In the genomic region with DNA sequence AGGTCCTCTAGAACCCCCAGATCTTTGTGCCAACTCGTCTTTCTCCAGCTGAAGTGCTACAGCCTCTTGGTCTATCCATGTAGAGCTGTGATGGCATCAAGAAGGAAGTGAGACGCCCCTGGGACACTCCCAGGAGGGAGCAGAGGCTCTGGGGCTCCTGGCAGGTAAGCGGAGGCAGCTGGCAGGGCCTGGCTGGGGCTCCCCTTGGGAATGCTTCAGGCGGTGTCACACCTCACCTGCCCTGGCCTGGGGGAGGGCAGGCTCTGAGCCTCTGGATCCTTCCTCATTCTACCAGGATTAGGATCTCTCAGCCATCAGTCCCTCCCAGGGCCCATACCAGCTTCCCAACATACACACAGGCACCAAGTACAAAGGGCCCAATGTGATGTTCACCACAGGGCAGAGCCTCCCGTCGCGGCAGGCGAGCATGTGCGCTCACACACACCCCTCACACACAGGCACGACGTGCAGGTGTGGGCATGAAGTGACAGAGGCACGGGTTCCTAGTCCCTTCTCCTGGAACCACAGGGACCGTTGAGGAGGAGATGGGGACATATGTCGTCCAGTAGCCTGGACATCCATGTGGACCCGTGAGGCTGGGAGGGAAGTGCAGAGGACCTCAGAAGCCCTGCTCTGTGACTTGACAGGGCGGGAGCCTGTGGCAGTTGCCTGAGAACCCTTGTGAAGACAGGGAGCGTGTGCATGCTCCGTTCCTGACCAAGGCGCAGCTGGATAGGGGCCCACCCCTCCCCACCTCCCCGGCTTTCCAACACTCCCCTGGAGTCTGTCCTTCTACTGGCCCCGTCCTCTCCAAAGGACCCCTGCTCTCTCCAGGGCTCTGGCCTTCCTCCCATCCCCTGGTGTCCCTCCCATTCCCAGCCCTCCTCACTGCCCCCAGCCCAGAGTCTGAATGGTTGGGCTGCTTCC, we compare ENCODE assay signal across 16 cellular contexts. TPM values are rescaled to one million over a fixed set of nuclear protein-coding genes. Genes with fewer than 3 reads are reported as not detected.
DNase-seq lines count a peak whose midpoint lies in the region; ATAC-seq and TF ChIP-seq lines count a peak whose summit lies in the region.
"Had no signal": no experiment of that assay in that cellular context is flagged by ENCODE, and none has a peak within 500 bp of the region (broad histone marks: within the 10 kb centered on the region; RNA-seq: fewer than 3 reads in every experiment).

No MANE protein-coding gene starts in this region.

- H3K27me3 Mint-ChIP-seq in chondrocyte (ENCODE audit: low read depth): no peaks in the 10 kb centered on the region
- peaks cover 26% of the 10 kb centered on the region for H3K27me3 Mint-ChIP-seq in nephron (ENCODE audit: low read depth)
- H3K27me3 Mint-ChIP-seq in GM23338 (ENCODE audit: insufficient read depth, low read depth, poor library complexity): peaks cover 10% of the 10 kb centered on the region

- TF ChIP-seq CTCF in HEK293 (tag by site-specific recombination; IDR thresholded peaks at IDR 0.05): no peak
- TF ChIP-seq CTCF in chondrocyte (IDR thresholded peaks at IDR 0.05): no peak
- TF ChIP-seq CTCF in nephron (IDR thresholded peaks at IDR 0.05; ENCODE audit: unreplicated experiment in 3 of 3): no peak
- TF ChIP-seq CTCF in spleen (IDR thresholded peaks at IDR 0.05 in 8 of 11, conservative IDR thresholded peaks at IDR 0.05 in 3 of 11): no peak
- TF ChIP-seq CTCF in GM23338 (conservative IDR thresholded peaks at IDR 0.05; ENCODE audit: low read depth in 2 of 2): no peak

- H3K36me3 ChIP-seq in HEK293 (ENCODE audit: control insufficient read depth in 2 of 2, insufficient read depth in 1 of 2, low read length in 2 of 2): no peaks in the 10 kb centered on the region
- H3K36me3 ChIP-seq in spleen: no peaks in the 10 kb centered on the region
- H3K36me3 ChIP-seq in GM23338 (ENCODE audit: insufficient read depth): no peaks in the 10 kb centered on the region
- H3K36me3 ChIP-seq: BLaER1 had no signal

- peaks cover 2% of the 10 kb centered on the region; the same call in 1 of the 2 replicates for H3K4me1 ChIP-seq in HEK293 (ENCODE audit: control insufficient read depth, insufficient read depth, low read length)
- peaks cover 0 to 15% (median 6%) of the 10 kb centered on the region in 6 donors for H3K4me1 ChIP-seq in spleen
- no peaks in the 10 kb centered on the region for H3K4me1 ChIP-seq in GM23338 (ENCODE audit: insufficient read depth)
- H3K4me1 ChIP-seq: Caco-2 had no signal

- CTCF ChIA-PET in HEK293 (lab: Yijun Ruan, JAX): interaction anchor here (1.4 to 5.6 kb wide), 3 partner anchors 12 to 33 kb away, joined by 7 to 75 read pairs (median 35); partner anchors contain the start of gene LMO1

- H3K4me3 ChIP-seq in HEK293 (ENCODE audit: low read depth, low read length) (no peak overlapping the region), spleen (no peak overlapping the region), GM23338 (no peak overlapping the region)
- H3K4me3 ChIP-seq: BLaER1 had no signal

- no peaks in the 10 kb centered on the region for H3F3A ChIP-seq in GM23338 (replicated peaks; ENCODE audit: low read depth)

- no peaks in the 10 kb centered on the region for H4K20me1 ChIP-seq in GM23338 (replicated peaks; ENCODE audit: insufficient read depth)
- H4K20me1 ChIP-seq: BLaER1 had no signal

- intact Hi-C loops in spleen (cut with DNase I; ENCODE audit: low total_unique reads): no loop called here

- no peaks in the 10 kb centered on the region for H3K27me3 ChIP-seq in spleen (replicated peaks in 1 of 7)
- H3K27me3 ChIP-seq in GM23338 (ENCODE audit: insufficient read depth): no peaks in the 10 kb centered on the region
- H3K27me3 ChIP-seq: BLaER1 had no signal

- WGBS in spleen, 5 donors: 80 to 91% (median 89%) methylated on average over 16 to 21 of the region's 21 CpGs

- no peak overlapping the region for H3K4me2 ChIP-seq in GM23338
- H3K4me2 ChIP-seq: BLaER1 had no signal

- ATAC-seq in GM23338 (no peak), GM21526 (IDR thresholded peaks at IDR 0.05; ENCODE audit: low FRiP score, unreplicated experiment) (no peak), HG02973 (IDR thresholded peaks at IDR 0.05; ENCODE audit: unreplicated experiment) (no peak)
- ATAC-seq: HCT116, HepG2 had no signal

- no peak overlapping the region for H3K27ac ChIP-seq in HEK293 (ENCODE audit: extremely low read depth, low read depth, low read length)
- no peak overlapping the region for H3K27ac ChIP-seq in spleen
- H3K27ac ChIP-seq in GM23338 (ENCODE audit: low read depth): no peak overlapping the region
- H3K27ac ChIP-seq: BLaER1 had no signal

- H3K4me1 Mint-ChIP-seq in chondrocyte (ENCODE audit: low read depth) (peaks cover 12% of the 10 kb centered on the region), nephron (peaks cover 40% of the 10 kb centered on the region), GM23338 (peaks cover 16% of the 10 kb centered on the region)

- H3K9me3 ChIP-seq in HEK293 (ENCODE audit: control insufficient read depth, insufficient read depth, low read depth, low read length) (no peaks in the 10 kb centered on the region), spleen (no peaks in the 10 kb centered on the region)
- H3K9me3 ChIP-seq: BLaER1, Caco-2 had no signal

- H3K79me2 ChIP-seq in GM23338 (replicated peaks; ENCODE audit: insufficient read depth): no peaks in the 10 kb centered on the region

- H3K4me3 Mint-ChIP-seq in chondrocyte (ENCODE audit: unreplicated experiment): no peak overlapping the region
- no peak overlapping the region for H3K4me3 Mint-ChIP-seq in nephron
- H3K4me3 Mint-ChIP-seq in GM23338: no peak overlapping the region; the same call in 2 of the 3 replicates
- H3K4me3 Mint-ChIP-seq: CD8-positive, alpha-beta memory T cell had no signal

- H3K36me3 Mint-ChIP-seq in chondrocyte (ENCODE audit: low read depth) (no peaks in the 10 kb centered on the region), nephron (ENCODE audit: low read depth) (no peaks in the 10 kb centered on the region), GM23338 (ENCODE audit: low read depth) (no peaks in the 10 kb centered on the region)
- H3K36me3 Mint-ChIP-seq: CD8-positive, alpha-beta memory T cell had no signal

- TF ChIP-seq POLR2A in spleen (IDR thresholded peaks at IDR 0.05): no peak

- H3K9me2 ChIP-seq in GM23338 (ENCODE audit: insufficient read depth): no peaks in the 10 kb centered on the region

- H3K27ac Mint-ChIP-seq in chondrocyte (ENCODE audit: unreplicated experiment): no peak overlapping the region
- H3K27ac Mint-ChIP-seq in nephron: peak overlapping the region in 2 of 3 experiments; percentile 23 to 76
- no peak overlapping the region for H3K27ac Mint-ChIP-seq in GM23338
- H3K27ac Mint-ChIP-seq: CD8-positive, alpha-beta memory T cell had no signal

- peak; percentile 73 for DNase-seq in chondrocyte (ENCODE audit: low spot score)
- DNase-seq in spleen: peak; percentile 71
- DNase-seq in GM23338 (ENCODE audit: low spot score): no peak
- DNase-seq: 8988T; AML-193; Caco-2; CD8-positive, alpha-beta memory T cell; DND-41; GDM1 had no signal

- POLR2A ChIA-PET in HEK293 (lab: Yijun Ruan, JAX): no interaction called here

- no peak overlapping the region for H2AFZ ChIP-seq in GM23338

- H3K9me3 Mint-ChIP-seq in chondrocyte (ENCODE audit: low read depth): no peaks in the 10 kb centered on the region
- no peaks in the 10 kb centered on the region for H3K9me3 Mint-ChIP-seq in nephron
- H3K9me3 Mint-ChIP-seq in GM23338: no peaks in the 10 kb centered on the region
- H3K9me3 Mint-ChIP-seq: CD8-positive, alpha-beta memory T cell had no signal

TF ChIP-seq in HEK293, 187 proteins besides CTCF, POLR2A, EP300 and RAD21 (continues in another document):
- TF ChIP-seq ZNF23 (tag by site-specific recombination; IDR thresholded peaks at IDR 0.05; ENCODE audit: borderline replicate concordance) (no peak), ZNF248 (tag by site-specific recombination; IDR thresholded peaks at IDR 0.05) (no peak)

TF ChIP-seq in GM23338, 12 proteins besides CTCF, POLR2A, EP300 and RAD21 (continues in another document):
- TF ChIP-seq ETS1 (IDR thresholded peaks at IDR 0.05): no peak
- no peak for TF ChIP-seq EZH2phosphoT487 (IDR thresholded peaks at IDR 0.05; ENCODE audit: unreplicated experiment)
- TF ChIP-seq, protein P1, sequence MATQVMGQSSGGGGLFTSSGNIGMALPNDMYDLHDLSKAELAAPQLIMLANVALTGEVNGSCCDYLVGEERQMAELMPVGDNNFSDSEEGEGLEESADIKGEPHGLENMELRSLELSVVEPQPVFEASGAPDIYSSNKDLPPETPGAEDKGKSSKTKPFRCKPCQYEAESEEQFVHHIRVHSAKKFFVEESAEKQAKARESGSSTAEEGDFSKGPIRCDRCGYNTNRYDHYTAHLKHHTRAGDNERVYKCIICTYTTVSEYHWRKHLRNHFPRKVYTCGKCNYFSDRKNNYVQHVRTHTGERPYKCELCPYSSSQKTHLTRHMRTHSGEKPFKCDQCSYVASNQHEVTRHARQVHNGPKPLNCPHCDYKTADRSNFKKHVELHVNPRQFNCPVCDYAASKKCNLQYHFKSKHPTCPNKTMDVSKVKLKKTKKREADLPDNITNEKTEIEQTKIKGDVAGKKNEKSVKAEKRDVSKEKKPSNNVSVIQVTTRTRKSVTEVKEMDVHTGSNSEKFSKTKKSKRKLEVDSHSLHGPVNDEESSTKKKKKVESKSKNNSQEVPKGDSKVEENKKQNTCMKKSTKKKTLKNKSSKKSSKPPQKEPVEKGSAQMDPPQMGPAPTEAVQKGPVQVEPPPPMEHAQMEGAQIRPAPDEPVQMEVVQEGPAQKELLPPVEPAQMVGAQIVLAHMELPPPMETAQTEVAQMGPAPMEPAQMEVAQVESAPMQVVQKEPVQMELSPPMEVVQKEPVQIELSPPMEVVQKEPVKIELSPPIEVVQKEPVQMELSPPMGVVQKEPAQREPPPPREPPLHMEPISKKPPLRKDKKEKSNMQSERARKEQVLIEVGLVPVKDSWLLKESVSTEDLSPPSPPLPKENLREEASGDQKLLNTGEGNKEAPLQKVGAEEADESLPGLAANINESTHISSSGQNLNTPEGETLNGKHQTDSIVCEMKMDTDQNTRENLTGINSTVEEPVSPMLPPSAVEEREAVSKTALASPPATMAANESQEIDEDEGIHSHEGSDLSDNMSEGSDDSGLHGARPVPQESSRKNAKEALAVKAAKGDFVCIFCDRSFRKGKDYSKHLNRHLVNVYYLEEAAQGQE (IDR thresholded peaks at IDR 0.05; ENCODE audit: unreplicated experiment): no peak

RNA-seq across cellular contexts. Expression of gene LMO1, which starts 32.5 kb away (rescaled TPM):
- not detected in 3 replicates for total RNA-seq in chondrocyte
- 1 to 10 TPM in 2 of 7 donors, under 1 TPM in 1, not detected in 4; 0.57 to 1.0 (median 1.0) TPM for total RNA-seq in spleen
- under 1 TPM in 2 of 3 donors, not detected in 1; 0.17 to 0.20 TPM for polyA plus RNA-seq in spleen
- not detected in 2 replicates for total RNA-seq in GM23338 (2014; rRNA removed; shearing (Covaris generic))
- polyA plus RNA-seq in GM23338 (2016; fragmentation: Nextera tagmentation; extraction: Ambion mirVana): 0.19 and 0.40 TPM in 2 replicates
- total RNA-seq: Caco-2; CD8-positive, alpha-beta memory T cell; HepG2 had no signal
- polyA plus RNA-seq: HepG2 had no signal

Comparison
In these comparisons a context has a peak if more than half of its experiments do, and no peak if none do; other contexts are left out.
1. H3K27ac Mint-ChIP-seq: peak in nephron (2 of 3); none in chondrocyte (single experiment) and GM23338 (single experiment).